34 cellular contexts compared by ENCODE assay signal in genomic region chr6:73395875-73396274, GRCh38. TPM values are rescaled to one million over a fixed set of nuclear protein-coding genes. Genes with fewer than 3 reads are reported as not detected.
"Had no signal": no experiment of that assay in that cellular context is flagged by ENCODE, and none has a peak within 500 bp of the region (broad histone marks: within the 10 kb centered on the region; RNA-seq: fewer than 3 reads in every experiment).

No MANE protein-coding gene starts in this region.

- H3K27me3 Mint-ChIP-seq: stimulated activated naive B cell treated with anti-CD40 and anti-IgM and Interleukin-4, amounts not matched to agents 10 μg/mL and 1 μg/mL and 100 μg/mL, for 72 hours had no signal

- H3K36me3 Mint-ChIP-seq: stimulated activated naive B cell treated with anti-CD40 and anti-IgM and Interleukin-4, amounts not matched to agents 10 μg/mL and 1 μg/mL and 100 μg/mL, for 72 hours had no signal

- H3K79me2 ChIP-seq: hepatocyte, parathyroid adenoma had no signal

- ATAC-seq: mucosa of descending colon; naive thymus-derived CD4-positive, alpha-beta T cell; stimulated activated naive B cell treated with anti-CD40 and anti-IgM and Interleukin-4, amounts not matched to agents 10 μg/mL and 1 μg/mL and 100 μg/mL, for 72 hours; stimulated activated naive CD8-positive, alpha-beta T cell treated with anti-CD3 and anti-CD28 coated beads, Interleukin-15, Interleukin-2, amounts not matched to agents 100 U/mL and 50 U/mL, for 24 hours; upper lobe of right lung had no signal

- H3K9me3 Mint-ChIP-seq: nephron, neural crest cell had no signal

- H3K27me3 ChIP-seq: hepatocyte, right atrium auricular region, right lobe of liver, stomach, suprapubic skin, tibial artery, upper lobe of right lung had no signal

- DNase-seq: islet precursor cell; left ventricle myocardium inferior; mesendoderm; midbrain; mucosa of descending colon; naive thymus-derived CD4-positive, alpha-beta T cell; nucleus accumbens; right lobe of liver; stimulated activated CD4-positive, alpha-beta T cell treated with anti-CD3 and anti-CD28 coated beads, Interleukin-2, amount 100 ng/mL, for 24 hours; stimulated activated CD4-positive, alpha-beta T cell treated with anti-CD3 and anti-CD28 coated beads, Interleukin-4, amount 100 ng/mL, for 1 hour; stimulated activated naive B cell treated with anti-CD40 and anti-IgM and Interleukin-4, amounts not matched to agents 10 μg/mL and 1 μg/mL and 100 μg/mL, for 72 hours; stimulated activated naive CD8-positive, alpha-beta T cell treated with anti-CD3 and anti-CD28 coated beads, Interleukin-15, Interleukin-2, amounts not matched to agents 100 U/mL and 50 U/mL, for 24 hours; stomach; tibial artery; trophoblast cell; upper lobe of right lung had no signal

- H3K4me3 ChIP-seq: hepatocyte, lung, mucosa of descending colon, right atrium auricular region, right lobe of liver, smooth muscle cell had no signal

- H3K4me1 ChIP-seq: left ventricle myocardium inferior, parathyroid adenoma, right atrium auricular region, right lobe of liver, stomach, suprapubic skin, tibial artery, upper lobe of right lung had no signal

- H2AFZ ChIP-seq: hepatocyte, parathyroid adenoma had no signal

- H3K4me2 ChIP-seq: hepatocyte, smooth muscle cell had no signal

- H3K4me1 Mint-ChIP-seq: nephron; neural crest cell; stimulated activated naive B cell treated with anti-CD40 and anti-IgM and Interleukin-4, amounts not matched to agents 10 μg/mL and 1 μg/mL and 100 μg/mL, for 72 hours had no signal

- H3K36me3 ChIP-seq: left ventricle myocardium inferior, right atrium auricular region, right lobe of liver, stomach, suprapubic skin, thoracic aorta, tibial artery, upper lobe of right lung had no signal

- FAIRE-seq: urothelium cell line had no signal

- H3K27ac Mint-ChIP-seq: nephron, progenitor cell of endocrine pancreas had no signal

- H3K27ac ChIP-seq: hepatocyte, parathyroid adenoma, right atrium auricular region, right lobe of liver, suprapubic skin, thoracic aorta, tibial artery, upper lobe of right lung had no signal

- H3K4me3 Mint-ChIP-seq: nephron; neural crest cell; stimulated activated naive B cell treated with anti-CD40 and anti-IgM and Interleukin-4, amounts not matched to agents 10 μg/mL and 1 μg/mL and 100 μg/mL, for 72 hours had no signal

RNA-seq across cellular contexts. Expression of gene DDX43, which starts 1.2 kb away (rescaled TPM):
- total RNA-seq: hepatocyte, myocyte, neural crest cell, progenitor cell of endocrine pancreas, right lobe of liver, skeletal muscle tissue, smooth muscle cell had no signal
- polyA plus RNA-seq: smooth muscle cell had no signal

RNA-seq across cellular contexts. Expression of gene OOEP, which starts 26.2 kb away (rescaled TPM):
- total RNA-seq: hepatocyte, left ventricle myocardium inferior, myocyte, neural crest cell, progenitor cell of endocrine pancreas, pulmonary artery endothelial cell, renal cortical epithelial cell, right atrium auricular region, right lobe of liver, skeletal muscle tissue, smooth muscle cell, stomach, thoracic aorta had no signal
- polyA plus RNA-seq: hepatocyte; naive thymus-derived CD4-positive, alpha-beta T cell; smooth muscle cell had no signal

RNA-seq across cellular contexts. Expression of gene KHDC3L, which starts 33.4 kb away (rescaled TPM):
- total RNA-seq: hepatocyte; kidney epithelial cell; left ventricle myocardium inferior; lower leg skin; lung; mucosa of descending colon; myocyte; naive thymus-derived CD4-positive, alpha-beta T cell; neural crest cell; osteoblast; progenitor cell of endocrine pancreas; pulmonary artery endothelial cell; renal cortical epithelial cell; right atrium auricular region; right lobe of liver; skeletal muscle tissue; smooth muscle cell; stomach; suprapubic skin; thoracic aorta; upper lobe of right lung had no signal
- polyA plus RNA-seq: hepatocyte; lung; naive thymus-derived CD4-positive, alpha-beta T cell; smooth muscle cell; stomach had no signal

RNA-seq across cellular contexts. Expression of gene DPPA5, which starts 41.8 kb away (rescaled TPM):
- total RNA-seq: hepatocyte; kidney epithelial cell; left ventricle myocardium inferior; lower leg skin; lung; mucosa of descending colon; myocyte; naive thymus-derived CD4-positive, alpha-beta T cell; neural crest cell; osteoblast; progenitor cell of endocrine pancreas; pulmonary artery endothelial cell; renal cortical epithelial cell; right atrium auricular region; right lobe of liver; skeletal muscle tissue; smooth muscle cell; stomach; suprapubic skin; thoracic aorta; upper lobe of right lung had no signal
- polyA plus RNA-seq: hepatocyte; lung; naive thymus-derived CD4-positive, alpha-beta T cell; smooth muscle cell; stomach had no signal
